17 cellular contexts compared by ENCODE assay signal in the genomic region with DNA sequence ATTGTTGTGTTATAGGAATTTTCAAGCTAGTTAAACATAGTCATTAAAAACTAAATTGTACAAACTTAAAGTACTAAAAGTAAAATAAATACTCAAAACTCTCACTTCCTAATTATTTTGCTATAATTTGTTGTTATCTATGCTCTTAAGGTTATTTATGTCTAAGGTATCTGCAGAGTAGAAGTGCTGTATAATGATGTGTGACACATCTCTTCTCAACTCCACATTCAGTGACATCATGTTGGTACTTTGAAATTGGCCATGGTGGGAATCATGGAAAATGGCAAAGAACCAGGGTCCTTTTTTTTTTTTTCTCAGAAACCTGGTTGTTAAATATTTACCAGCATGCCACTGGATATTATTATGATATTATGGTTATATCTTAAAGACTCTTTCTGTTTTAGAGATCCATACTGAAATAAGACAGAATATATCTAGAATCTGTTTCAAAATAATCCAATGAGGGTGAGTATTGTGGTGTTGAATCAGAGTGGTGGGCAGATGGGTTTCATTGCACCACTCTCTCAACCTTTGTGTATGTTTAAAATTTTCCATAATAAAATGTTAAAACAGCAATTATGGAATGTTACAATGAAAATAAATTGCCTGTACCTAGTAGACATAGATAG. TPM values are rescaled to one million over a fixed set of nuclear protein-coding genes. Genes with fewer than 3 reads are reported as not detected.
DNase-seq lines count a peak whose midpoint lies in the region; ATAC-seq, FAIRE-seq and TF ChIP-seq lines count a peak whose summit lies in the region.
"Had no signal": no experiment of that assay in that cellular context is flagged by ENCODE, and none has a peak within 500 bp of the region (broad histone marks: within the 10 kb centered on the region; RNA-seq: fewer than 3 reads in every experiment).

No MANE protein-coding gene starts in this region.

- no peak for TF ChIP-seq POLR2A in K562 (conservative IDR thresholded peaks at IDR 0.05)
- TF ChIP-seq POLR2A in gastrocnemius medialis (IDR thresholded peaks at IDR 0.05) = no peak

- H3K27ac ChIP-seq in K562 (ENCODE audit: extremely low read depth, low read depth, low read length) = peak overlapping the region; percentile 95
- peak overlapping the region; percentile 63 to 77 (median 71) for H3K27ac ChIP-seq in gastrocnemius medialis
- H3K27ac ChIP-seq: 22Rv1, C4-2B, RWPE1, thyroid gland had no signal

- peak; percentile 31 for DNase-seq in DMS53 (lab: John Stamatoyannopoulos, UW)
- no peak for DNase-seq in DMS53 treated with DMSO at 0.1 percent for 48 hours (lab: John Stamatoyannopoulos, UW; ENCODE audit: unreplicated experiment)
- DNase-seq in OCI-M1 (lab: John Stamatoyannopoulos, UW) = peak; percentile 56
- DNase-seq in K562 (ENCODE audit: extremely low read depth in 1 of 4, low spot score in 3 of 4) = no peak
- DNase-seq in gastrocnemius medialis = no peak
- DNase-seq in GM10248 (ENCODE audit: extremely low spot score) = no peak
- no peak for DNase-seq in ACHN
- DNase-seq in NCI-H1105 (lab: John Stamatoyannopoulos, UW) = no peak
- DNase-seq: activated naive CD4-positive, alpha-beta T cell treated with anti-CD3 and anti-CD28 coated beads, Interleukin-2, amount 10 ng/mL, durations not matched to agents 7 days and 5 days; DMS79; effector CD8-positive, alpha-beta T cell; NCI-H2081 treated with DMSO at 0.1 percent for 48 hours; right cardiac atrium; thyroid gland had no signal

- TF ChIP-seq EP300 in K562 (IDR thresholded peaks at IDR 0.05; ENCODE audit: low read length) = no peak

- CTCF ChIA-PET in K562 (lab: Yijun Ruan, JAX; ENCODE audit: low intra/inter-chr PET ratio) (no interaction called here), GM10248 (lab: Yijun Ruan, JAX) (interaction anchor here (1.1 to 1.6 kb wide), 4 partner anchors 11 to 28 kb away, joined by 4 to 5 read pairs (median 4); no protein-coding TSS in a partner anchor)

- FAIRE-seq in K562 (lab: Jason Lieb, UNC) = no peak

- no peaks in the 10 kb centered on the region for H4K20me1 ChIP-seq in K562 (replicated peaks; ENCODE audit: control insufficient read depth, insufficient read depth, low read length)

- H3K36me3 ChIP-seq in K562 (ENCODE audit: control insufficient read depth, insufficient read depth, low read length) (peaks cover 36% of the 10 kb centered on the region), gastrocnemius medialis (no peaks in the 10 kb centered on the region)
- H3K36me3 ChIP-seq: thyroid gland had no signal

- peaks cover 95% of the 10 kb centered on the region for H3K79me2 ChIP-seq in K562 (ENCODE audit: control insufficient read depth, insufficient read depth, low read length)

- TF ChIP-seq RAD21 in K562 (CRISPR knock-in tag; conservative IDR thresholded peaks at IDR 0.05 in 1 of 2, IDR thresholded peaks at IDR 0.05 in 1 of 2) = no peak

- peak overlapping the region in 1 of 2 experiments; percentile 53; a peak in 2 of 4 replicates for H3K9ac ChIP-seq in K562 (ENCODE audit: insufficient read depth in 1 of 2, low read depth in 2 of 2, low read length in 2 of 2)

- H3K4me2 ChIP-seq in K562 (ENCODE audit: insufficient read depth, low read length) = no peak overlapping the region; the same call in 1 of the 2 replicates

- no TSS peak for BruUV-seq in K562 (replicated peaks; lab: Mats Ljungman, UMichigan)

- no peaks in the 10 kb centered on the region for H3K27me3 ChIP-seq in K562 (ENCODE audit: control insufficient read depth in 2 of 2, insufficient read depth in 2 of 2, low read length in 2 of 2)
- H3K27me3 ChIP-seq in gastrocnemius medialis = no peaks in the 10 kb centered on the region
- H3K27me3 ChIP-seq: thyroid gland had no signal

- H3K4me3 ChIP-seq in K562 = no peak overlapping the region
- H3K4me3 ChIP-seq in gastrocnemius medialis = no peak overlapping the region
- H3K4me3 ChIP-seq: thyroid gland had no signal

- TF ChIP-seq CTCF in K562 (IDR thresholded peaks at IDR 0.05 in 2 of 3, conservative IDR thresholded peaks at IDR 0.05 in 1 of 3; ENCODE audit: insufficient read depth in 2 of 3, low read depth in 1 of 3, low read length in 3 of 3) (no peak), gastrocnemius medialis (IDR thresholded peaks at IDR 0.05 in 4 of 5, conservative IDR thresholded peaks at IDR 0.05 in 1 of 5) (no peak), GM10248 (IDR thresholded peaks at IDR 0.05; ENCODE audit: control extremely low read depth, extremely low read depth, low read depth, missing control alignments) (no peak)

- POLR2A ChIA-PET in K562 (lab: Yijun Ruan, JAX) (interaction anchor here (0.6 to 1.2 kb wide), 3 partner anchors 8 to 48 kb away, joined by 3 to 4 read pairs (median 3); no protein-coding TSS in a partner anchor), GM10248 (lab: Yijun Ruan, JAX) (no interaction called here)

- in situ Hi-C loops in K562 (cut with MboI) (no loop called here), gastrocnemius medialis (cut with MboI; ENCODE audit: low sequenced_read_pairs in 4 of 4) (no loop called here), ACHN (cut with HindIII; ENCODE audit: low pct_ligation_motif_present, low pct_unique_long_range_greater_than_20kb, low sequenced_read_pairs) (no loop called here)

- H2AFZ ChIP-seq in K562 (ENCODE audit: low read depth, low read length) = no peak overlapping the region

- intact Hi-C loops in K562 (cut with micrococcal nuclease) (loop anchor here (10.0 kb wide), 1 partner anchor 348 kb away; no protein-coding TSS in a partner anchor), gastrocnemius medialis (cut with DNase I; ENCODE audit: low total_unique reads) (loop anchor here (2.0 kb wide), 1 partner anchor 22 kb away; the partner anchor contains the start of gene LRRC8B)

- peaks cover 21 to 78% of the 10 kb centered on the region in 2 experiments for H3K4me1 ChIP-seq in K562 (replicated peaks in 1 of 2; ENCODE audit: control insufficient read depth in 2 of 2, insufficient read depth in 2 of 2, low read length in 2 of 2)
- peaks cover 50% of the 10 kb centered on the region in 2 donors for H3K4me1 ChIP-seq in gastrocnemius medialis
- H3K4me1 ChIP-seq: thyroid gland had no signal

- no peaks in the 10 kb centered on the region for H3K9me3 ChIP-seq in K562 (replicated peaks; ENCODE audit: control insufficient read depth, insufficient read depth, low read depth, low read length)
- H3K9me3 ChIP-seq in gastrocnemius medialis = no peaks in the 10 kb centered on the region
- H3K9me3 ChIP-seq: thyroid gland had no signal

- ATAC-seq in K562 (no peak), gastrocnemius medialis (no peak)

- no peaks in the 10 kb centered on the region for H3K9me1 ChIP-seq in K562 (ENCODE audit: control insufficient read depth, insufficient read depth, low read length)

TF ChIP-seq in K562, 482 proteins besides CTCF, POLR2A, EP300 and RAD21 (continues in another document):
- TF ChIP-seq JUND (IDR thresholded peaks at IDR 0.05; ENCODE audit: borderline replicate concordance, low read depth, low read length) (0 out of 2 replicates have a peak, but pooled peaks have one; percentile 10), JUND (tag; IDR thresholded peaks at IDR 0.05; ENCODE audit: borderline replicate concordance, low read depth, low read length) (no peak; the same call in 2 of the 3 replicates), TAL1 (IDR thresholded peaks at IDR 0.05) (no peak), GABPA (tag; conservative IDR thresholded peaks at IDR 0.05; ENCODE audit: low read depth) (no peak), PHB (CRISPR knock-in tag; IDR thresholded peaks at IDR 0.05) (no peak), ZNF586 (CRISPR knock-in tag; conservative IDR thresholded peaks at IDR 0.05) (no peak), CREM (IDR thresholded peaks at IDR 0.05; ENCODE audit: low read depth) (0 out of 2 replicates have a peak, but pooled peaks have one; percentile 5), ETS1 (conservative IDR thresholded peaks at IDR 0.05; ENCODE audit: control insufficient read depth, low read depth, low read length) (no peak), KAT7 (CRISPR knock-in tag; IDR thresholded peaks at IDR 0.05; ENCODE audit: borderline replicate concordance) (no peak), POLR2H (tag; IDR thresholded peaks at IDR 0.05; ENCODE audit: low read depth) (peak; percentile 23; the same call in 1 of the 2 replicates), PRPF4 (IDR thresholded peaks at IDR 0.05; ENCODE audit: insufficient read depth, low read depth, low read length, poor library complexity, severe bottlenecking) (no peak)

RNA-seq across cellular contexts. Expression of gene LRRC8B, which starts 22.4 kb away (rescaled TPM):
- 81.4 and 138 TPM in 2 replicates for total RNA-seq in K562 (2011; cell fraction: chromatin; rRNA removed; ENCODE audit: low replicate concordance)
- 30.5 and 31.5 TPM in 2 replicates for total RNA-seq in K562 (2011; cell fraction: nucleolus; rRNA removed)
- 59.8 and 105 TPM in 2 replicates for total RNA-seq in K562 (2011; cell fraction: nucleoplasm; rRNA removed)
- total RNA-seq in K562 (2014; rRNA removed) = 9.2 and 9.7 TPM in 2 replicates
- 17.1 and 21.9 TPM in 2 replicates for total RNA-seq in K562 (2014; rRNA removed; fragmentation: Illumina TruSeq; extraction: Trizol)
- 13.5 and 14.4 TPM in 2 replicates for total RNA-seq in K562 (2015; rRNA removed; fragmentation: Illumina TruSeq; extraction: Trizol)
- total RNA-seq in K562 (2021) = 20.3 and 25.7 TPM in 2 replicates
- polyA plus RNA-seq in K562 (2011; rRNA removed) = 42.3 and 43.7 TPM in 2 replicates
- polyA plus RNA-seq in K562 (2011; cell fraction: cytosol; rRNA removed) = 41.1 and 45.8 TPM in 2 replicates
- polyA plus RNA-seq in K562 (2011; cell fraction: nucleus; rRNA removed) = 32.4 and 41.6 TPM in 2 replicates
- polyA plus RNA-seq in K562 (2012) = 9.3 and 9.9 TPM in 2 replicates
- polyA plus RNA-seq in K562 (2014; fragmentation: Illumina TruSeq; extraction: Trizol) = 15.8 and 16.0 TPM in 2 replicates
- polyA plus RNA-seq in K562 (2014; fragmentation: Nextera tagmentation; extraction: Ambion mirVana) = 1 to 10 TPM; 4.3 to 5.7 TPM
- polyA plus RNA-seq in K562 (2014; rRNA removed) = 10.5 and 12.3 TPM in 2 replicates
- 79.3 and 80.5 TPM in 2 replicates for polyA minus RNA-seq in K562 (2011; rRNA and poly(A)+ RNA removed)
- 32.1 and 35.7 TPM in 2 replicates for polyA minus RNA-seq in K562 (2011; cell fraction: cytosol; rRNA and poly(A)+ RNA removed)
- 33.3 and 46.1 TPM in 2 replicates for polyA minus RNA-seq in K562 (2011; cell fraction: nucleus; rRNA and poly(A)+ RNA removed)
- 10 to 100 TPM in 2 of 4 donors, 1 to 10 TPM in 2; 3.5 to 15.7 (median 8.5) TPM for total RNA-seq in gastrocnemius medialis

Comparison
In these comparisons a context has a peak if more than half of its experiments do, and no peak if none do; other contexts are left out.
1. DNase-seq: peak in DMS53 (single experiment) and OCI-M1 (single experiment); none in DMS53 treated with DMSO at 0.1 percent for 48 hours (single experiment), K562 (0 of 4), gastrocnemius medialis (0 of 2), GM10248 (single experiment), ACHN (single experiment) and NCI-H1105 (single experiment).